8 cellular contexts compared by ENCODE assay signal in genomic region chr18:63138469-63139340, GRCh38.
DNase-seq lines count a peak whose midpoint lies in the region; ATAC-seq, FAIRE-seq and TF ChIP-seq lines count a peak whose summit lies in the region.

No MANE protein-coding gene starts in this region.

- peak in 1 of 2 experiments; percentile 69; a peak in 1 of 4 replicates for TF ChIP-seq EP300 in GM12878 (IDR thresholded peaks at IDR 0.05; ENCODE audit: borderline replicate concordance in 1 of 2, control insufficient read depth in 1 of 2, low read depth in 2 of 2, low read length in 2 of 2)

- TF ChIP-seq CTCF in GM12875 (IDR thresholded peaks at IDR 0.05; ENCODE audit: borderline replicate concordance, insufficient read depth, low read depth, low read length) (no peak), GM12878 (IDR thresholded peaks at IDR 0.05 in 2 of 3, conservative IDR thresholded peaks at IDR 0.05 in 1 of 3; ENCODE audit: control insufficient read depth in 2 of 3, extremely low read depth in 1 of 3, insufficient read depth in 1 of 3, low read depth in 3 of 3, low read length in 3 of 3) (no peak), PC-9 (conservative IDR thresholded peaks at IDR 0.05) (no peak), dorsolateral prefrontal cortex (IDR thresholded peaks at IDR 0.05 in 54 of 56, conservative IDR thresholded peaks at IDR 0.05 in 2 of 56; ENCODE audit: low read depth in 1 of 56, partially characterized antibody in 56 of 56) (no peak)

- TF ChIP-seq POLR2A in GM12878 (IDR thresholded peaks at IDR 0.05; ENCODE audit: low read depth, low read length) = peak; percentile 74

- ATAC-seq in GM19467 (IDR thresholded peaks at IDR 0.05; ENCODE audit: unreplicated experiment) (peak; percentile 58), HG03469 (IDR thresholded peaks at IDR 0.05; ENCODE audit: unreplicated experiment) (peak; percentile 28), GM12878 (peak; percentile 58), sciatic nerve (peak; percentile 11)

- in situ Hi-C loops in GM12878 (cut with MboI) = loop anchor here (5.0 kb wide), 1 partner anchor 289 kb away; no protein-coding TSS in a partner anchor

- BruUV-seq in GM12878 (replicated peaks; lab: Mats Ljungman, UMichigan) (TSS peak; percentile 84), PC-9 (replicated peaks; lab: Mats Ljungman, UMichigan) (no TSS peak)

- H3K4me3 ChIP-seq in GM12875 (ENCODE audit: low read depth, low read length) (peak overlapping the region; percentile 53), GM12878 (peak overlapping the region; percentile 65), PC-9 (no peak overlapping the region), dorsolateral prefrontal cortex (peak overlapping the region in 8 of 59 donors; percentile 2 to 21 (median 9))

- no peak for TF ChIP-seq RAD21 in GM12878 (IDR thresholded peaks at IDR 0.05; ENCODE audit: insufficient read depth, low read depth, low read length)

- H4K20me1 ChIP-seq in GM12878 (ENCODE audit: control insufficient read depth, insufficient read depth) (no peaks in the 10 kb centered on the region), PC-9 (ENCODE audit: insufficient read depth) (no peaks in the 10 kb centered on the region)

- H3F3A ChIP-seq in PC-9 (ENCODE audit: insufficient read depth, low read depth) = no peaks in the 10 kb centered on the region

- POLR2A ChIA-PET in GM12878 (lab: Charles Lee) = interaction anchor here (1.0 to 16.4 kb wide), 8 partner anchors 10 to 179 kb away, joined by 3 to 278 read pairs (median 10); no protein-coding TSS in a partner anchor
- POLR2A ChIA-PET in PC-9 (lab: Charles Lee; ENCODE audit: unreplicated experiment) = no interaction called here

- H2AFZ ChIP-seq in GM12878 (ENCODE audit: control insufficient read depth, low read depth, low read length) (no peak overlapping the region; the same call in 1 of the 2 replicates), PC-9 (no peak overlapping the region)

- H3K79me2 ChIP-seq in GM12878 (ENCODE audit: control insufficient read depth, insufficient read depth, low read length) (peaks cover 90% of the 10 kb centered on the region), PC-9 (ENCODE audit: low read depth) (no peaks in the 10 kb centered on the region)

- H3K9ac ChIP-seq in GM12878 (ENCODE audit: control insufficient read depth, insufficient read depth, low read length) = peak overlapping the region; percentile 82

- H3K9me3 ChIP-seq in GM12878 (replicated peaks; ENCODE audit: control insufficient read depth, insufficient read depth, low read length) (no peaks in the 10 kb centered on the region; the same call in 1 of the 3 replicates), PC-9 (ENCODE audit: insufficient read depth, low read depth) (no peaks in the 10 kb centered on the region)

- H3K27ac ChIP-seq in GM12878 (ENCODE audit: control insufficient read depth, insufficient read depth) (peak overlapping the region; percentile 96), PC-9 (no peak overlapping the region), dorsolateral prefrontal cortex (no peak overlapping the region)

- no peaks in the 10 kb centered on the region for H3K9me2 ChIP-seq in PC-9 (ENCODE audit: insufficient read depth)

- peak; percentile 94 for DNase-seq in GM12878 (ENCODE audit: low read depth, low spot score)
- DNase-seq in sciatic nerve (ENCODE audit: low spot score) = no peak
- no peak for DNase-seq in PC-9
- DNase-seq in DMS153 treated with DMSO at 0.1 percent for 48 hours (lab: John Stamatoyannopoulos, UW; ENCODE audit: unreplicated experiment) = no peak
- DNase-seq in dorsolateral prefrontal cortex = no peak

- H3K27me3 ChIP-seq in GM12878 (replicated peaks in 1 of 2; ENCODE audit: control insufficient read depth in 2 of 2, insufficient read depth in 2 of 2, low read length in 1 of 2) = no peaks in the 10 kb centered on the region
- no peaks in the 10 kb centered on the region for H3K27me3 ChIP-seq in PC-9 (ENCODE audit: insufficient read depth, low read depth)
- no peaks in the 10 kb centered on the region for H3K27me3 ChIP-seq in dorsolateral prefrontal cortex

- H3K4me1 ChIP-seq in GM12878 (ENCODE audit: control insufficient read depth, insufficient read depth, low read length) = peaks cover 72% of the 10 kb centered on the region
- no peaks in the 10 kb centered on the region for H3K4me1 ChIP-seq in PC-9 (replicated peaks; ENCODE audit: insufficient read depth)

- H3K4me2 ChIP-seq in GM12878 (ENCODE audit: control insufficient read depth, insufficient read depth) = peak overlapping the region; percentile 95
- no peak overlapping the region for H3K4me2 ChIP-seq in PC-9

- SMC1A ChIA-PET in GM12878 (lab: Charles Lee; ENCODE audit: uncharacterized antibody, unreplicated experiment) = interaction anchor here (0.7 to 12.9 kb wide), 19 partner anchors 15 to 855 kb away, joined by 3 to 453 read pairs (median 6); no protein-coding TSS in a partner anchor

- RAD21 ChIA-PET in GM12878 (lab: Charles Lee; ENCODE audit: unreplicated experiment) = interaction anchor here (0.6 to 14.2 kb wide), 13 partner anchors 14 to 179 kb away, joined by 3 to 463 read pairs (median 3); partner anchors contain the start of gene BCL2

- no peak for FAIRE-seq in GM12878 (lab: Jason Lieb, UNC)

- CTCF ChIA-PET in GM12878 (lab: Yijun Ruan, JAX) (interaction anchor here (0.8 to 13.9 kb wide), 11 partner anchors 17 to 228 kb away, joined by 3 to 416 read pairs (median 5); partner anchors contain the start of gene BCL2), PC-9 (lab: Charles Lee) (no interaction called here)

- H3K36me3 ChIP-seq in GM12878 (ENCODE audit: control insufficient read depth in 2 of 2, insufficient read depth in 2 of 2, low read length in 1 of 2) = peaks cover 0 to 4% of the 10 kb centered on the region in 2 experiments; a peak in 3 of 4 replicates
- no peaks in the 10 kb centered on the region for H3K36me3 ChIP-seq in PC-9 (ENCODE audit: low read depth)

- intact Hi-C loops in GM12878 (cut with micrococcal nuclease; ENCODE audit: unreplicated experiment) (loop anchor here (1.0 to 5.0 kb wide), 2 partner anchors 17 to 284 kb away; partner anchors contain the start of gene VPS4B), sciatic nerve (cut with DNase I) (no loop called here), PC-9 (cut with micrococcal nuclease; ENCODE audit: unreplicated experiment) (loop anchor here (10.0 kb wide), 1 partner anchor 296 kb away; no protein-coding TSS in a partner anchor), dorsolateral prefrontal cortex (cut with DNase I) (loop anchor here in 1 of 2 donors (10.0 kb wide), 1 partner anchor 296 kb away; no protein-coding TSS in a partner anchor)

- 1% methylated on average over 9 of the region's 9 CpGs for WGBS in GM12878 (ENCODE audit: insufficient coverage, insufficient replicate concordance, low lambda C conversion rate, missing lambda C conversion rate)

TF ChIP-seq in GM12878, 131 proteins besides CTCF, POLR2A, EP300 and RAD21 (continues in another document):
- TF ChIP-seq TCF12 (IDR thresholded peaks at IDR 0.05; ENCODE audit: low read depth, low read length) (no peak), MYB (IDR thresholded peaks at IDR 0.05; ENCODE audit: borderline replicate concordance, low read depth, low read length) (peak; percentile 74; the same call in 1 of the 2 replicates), RELB (IDR thresholded peaks at IDR 0.05; ENCODE audit: low read depth) (peak; percentile 76), BRCA1 (IDR thresholded peaks at IDR 0.05; ENCODE audit: low read depth, low read length) (no peak), SUZ12 (IDR thresholded peaks at IDR 0.05; ENCODE audit: unreplicated experiment) (no peak), RB1 (IDR thresholded peaks at IDR 0.05; ENCODE audit: borderline replicate concordance) (no peak), SPI1 (IDR thresholded peaks at IDR 0.05; ENCODE audit: borderline replicate concordance, insufficient read depth, low read depth, low read length) (peak; percentile 20; the same call in 1 of the 2 replicates), DPF2 (IDR thresholded peaks at IDR 0.05) (peak; percentile 24; the same call in 1 of the 2 replicates), JUND (IDR thresholded peaks at IDR 0.05; ENCODE audit: low read depth, low read length) (no peak), EGR1 (IDR thresholded peaks at IDR 0.05; ENCODE audit: borderline replicate concordance in 1 of 2, low read depth in 2 of 2, low read length in 2 of 2) (no peak), POLR2AphosphoS5 (IDR thresholded peaks at IDR 0.05; ENCODE audit: low read length) (peak; percentile 77), MTA2 (IDR thresholded peaks at IDR 0.05; ENCODE audit: low read depth) (no peak), ELK1 (IDR thresholded peaks at IDR 0.05; ENCODE audit: low read depth, low read length) (peak; percentile 54), YY1 (IDR thresholded peaks at IDR 0.05; ENCODE audit: low read depth, low read length) (peak; percentile 44; the same call in 1 of the 2 replicates), USF1 (IDR thresholded peaks at IDR 0.05; ENCODE audit: borderline replicate concordance, extremely low read length, insufficient read depth, low read depth, low read length) (no peak)
